8 cellular contexts compared by ENCODE assay signal in genomic region chr2:218367415-218368149, GRCh38. TPM values are rescaled to one million over a fixed set of nuclear protein-coding genes. Genes with fewer than 3 reads are reported as not detected.
DNase-seq lines count a peak whose midpoint lies in the region; ATAC-seq and TF ChIP-seq lines count a peak whose summit lies in the region.

No MANE protein-coding gene starts in this region.

- H3K9ac ChIP-seq in SU-DHL-6 (ENCODE audit: low read length): peak overlapping the region; percentile 20; the same call in 1 of the 2 replicates

- no peaks in the 10 kb centered on the region for H3K9me3 ChIP-seq in SU-DHL-6 (ENCODE audit: insufficient read depth, low read length)

- H3K4me1 Mint-ChIP-seq in activated naive CD8-positive, alpha-beta T cell treated with anti-CD3 and anti-CD28 coated beads, Interleukin-2, amount 50 U/mL, for 24 hours: peaks cover 21% of the 10 kb centered on the region

- intact Hi-C loops in left ventricle myocardium superior (cut with micrococcal nuclease): no loop called here

- H3K27me3 Mint-ChIP-seq in activated naive CD8-positive, alpha-beta T cell treated with anti-CD3 and anti-CD28 coated beads, Interleukin-2, amount 50 U/mL, for 24 hours: no peaks in the 10 kb centered on the region

- H4K20me1 ChIP-seq in SU-DHL-6 (ENCODE audit: low read depth, low read length): no peaks in the 10 kb centered on the region

- no peaks in the 10 kb centered on the region for H3F3A ChIP-seq in SU-DHL-6 (ENCODE audit: insufficient read depth)

- H3K4me2 ChIP-seq in SU-DHL-6 (ENCODE audit: low read depth, low read length, poor library complexity, severe bottlenecking): peak overlapping the region; percentile 33

- H3K4me3 Mint-ChIP-seq in activated naive CD8-positive, alpha-beta T cell treated with anti-CD3 and anti-CD28 coated beads, Interleukin-2, amount 50 U/mL, for 24 hours: peak overlapping the region; percentile 76

- no peaks in the 10 kb centered on the region for H3K9me3 Mint-ChIP-seq in activated naive CD8-positive, alpha-beta T cell treated with anti-CD3 and anti-CD28 coated beads, Interleukin-2, amount 50 U/mL, for 24 hours

- H3K4me3 ChIP-seq in SU-DHL-6 (ENCODE audit: insufficient read depth, low read length, poor library complexity, severe bottlenecking): peak overlapping the region; percentile 28

- H3K27ac Mint-ChIP-seq in activated naive CD8-positive, alpha-beta T cell treated with anti-CD3 and anti-CD28 coated beads, Interleukin-2, amount 50 U/mL, for 24 hours: peak overlapping the region; percentile 81

- no peak overlapping the region for H3K27ac ChIP-seq in SU-DHL-6 (ENCODE audit: low read depth, low read length)

- peak; percentile 98 for ATAC-seq in HG03108 (IDR thresholded peaks at IDR 0.05; ENCODE audit: unreplicated experiment)
- ATAC-seq in activated naive CD8-positive, alpha-beta T cell treated with anti-CD3 and anti-CD28 coated beads, Interleukin-2, amount 50 U/mL, for 24 hours: peak; percentile 97
- ATAC-seq in left ventricle myocardium superior: peak; percentile 97

- no peak for TF ChIP-seq CTCF in SU-DHL-6 (IDR thresholded peaks at IDR 0.05; ENCODE audit: insufficient read depth, low read length, poor library complexity, severe bottlenecking)

- H2AFZ ChIP-seq in SU-DHL-6 (ENCODE audit: low read depth, low read length, severe bottlenecking): peak overlapping the region; percentile 81

- no peaks in the 10 kb centered on the region for H3K27me3 ChIP-seq in SU-DHL-6 (ENCODE audit: low read length)

- peak; percentile 81 for DNase-seq in DMS53 (lab: John Stamatoyannopoulos, UW)
- DNase-seq in DMS53 treated with DMSO at 0.1 percent for 48 hours (lab: John Stamatoyannopoulos, UW; ENCODE audit: unreplicated experiment): no peak
- peak; percentile 83 for DNase-seq in activated naive CD8-positive, alpha-beta T cell treated with anti-CD3 and anti-CD28 coated beads, Interleukin-2, amount 50 U/mL, for 24 hours
- peak; percentile 96 for DNase-seq in left ventricle myocardium superior
- DNase-seq in retina: peak; percentile 84
- no peak for DNase-seq in NCI-H2227 (lab: John Stamatoyannopoulos, UW; ENCODE audit: unreplicated experiment)

- H3K36me3 ChIP-seq in SU-DHL-6 (ENCODE audit: low read length): no peaks in the 10 kb centered on the region

- H3K9me2 ChIP-seq in SU-DHL-6 (replicated peaks; ENCODE audit: insufficient read depth, low read length): no peaks in the 10 kb centered on the region

- no peaks in the 10 kb centered on the region for H3K36me3 Mint-ChIP-seq in activated naive CD8-positive, alpha-beta T cell treated with anti-CD3 and anti-CD28 coated beads, Interleukin-2, amount 50 U/mL, for 24 hours (ENCODE audit: low read depth)

- no peaks in the 10 kb centered on the region for H3K79me2 ChIP-seq in SU-DHL-6 (ENCODE audit: insufficient read depth, low read length)

RNA-seq across cellular contexts. Expression of gene CATIP, which starts 10.9 kb away (rescaled TPM):
- total RNA-seq in left ventricle myocardium superior: not detected

RNA-seq across cellular contexts. Expression of gene SLC11A1, which starts 14.5 kb away (rescaled TPM):
- total RNA-seq in left ventricle myocardium superior: 4.5 TPM

RNA-seq across cellular contexts. Expression of gene CTDSP1, which starts 32.1 kb away (rescaled TPM):
- total RNA-seq in left ventricle myocardium superior: 113 TPM

RNA-seq across cellular contexts. Expression of gene VIL1, which starts 51.3 kb away (rescaled TPM):
- total RNA-seq in left ventricle myocardium superior: not detected

Comparison
In these comparisons a context has a peak if more than half of its experiments do, and no peak if none do; other contexts are left out.
1. DNase-seq: peak in DMS53 (single experiment), activated naive CD8-positive, alpha-beta T cell treated with anti-CD3 and anti-CD28 coated beads, Interleukin-2, amount 50 U/mL, for 24 hours (single experiment), left ventricle myocardium superior (single experiment) and retina (single experiment); none in DMS53 treated with DMSO at 0.1 percent for 48 hours (single experiment) and NCI-H2227 (single experiment).
2. Peak in every context shown above with its lines, with median percentiles within 50 percentile points of each other: ATAC-seq.